ENCODE assay signal across 25 cellular contexts in the genomic region with DNA sequence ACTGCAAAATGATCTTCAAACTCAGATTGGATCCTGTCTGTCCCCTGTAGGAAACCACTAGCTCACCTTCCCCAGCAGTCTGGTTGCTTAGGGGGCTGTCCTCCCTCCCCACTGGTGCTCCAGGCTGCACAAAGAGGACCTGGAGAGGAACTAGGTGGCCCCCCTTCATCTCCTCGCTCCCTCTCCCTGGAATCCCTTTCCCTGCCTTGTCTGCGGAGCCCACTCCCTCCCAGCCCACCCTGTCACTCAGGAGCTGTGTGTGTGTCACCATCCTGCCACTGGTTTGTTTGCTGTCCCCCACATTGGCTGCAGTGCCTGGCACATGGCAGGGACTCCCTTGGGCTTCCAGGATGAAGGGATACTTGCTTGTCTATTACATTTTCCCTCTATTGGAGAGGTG. TPM values are rescaled to one million over a fixed set of nuclear protein-coding genes. Genes with fewer than 3 reads are reported as not detected.
DNase-seq lines count a peak whose midpoint lies in the region; ATAC-seq, FAIRE-seq and TF ChIP-seq lines count a peak whose summit lies in the region.
"Had no signal": no experiment of that assay in that cellular context is flagged by ENCODE, and none has a peak within 500 bp of the region (broad histone marks: within the 10 kb centered on the region; RNA-seq: fewer than 3 reads in every experiment).

No MANE protein-coding gene starts in this region.

- no peak for FAIRE-seq in small intestine (lab: Jason Lieb, UNC)
- FAIRE-seq: D721Med, H1 had no signal

- H3K27me3 ChIP-seq in small intestine (ENCODE audit: control insufficient read depth in 2 of 2, insufficient read depth in 2 of 2, low read length in 2 of 2) = no peaks in the 10 kb centered on the region

- peak overlapping the region in 1 of 2 donors; percentile 0 for H3K4me3 ChIP-seq in small intestine (ENCODE audit: low read depth in 1 of 2, low read length in 2 of 2)

- H3K9me3 Mint-ChIP-seq in activated CD4-positive, alpha-beta T cell treated with anti-CD3 and anti-CD28 coated beads, Interleukin-2, amount 10 ng/mL, durations not matched to agents 7 days and 5 days = no peaks in the 10 kb centered on the region
- H3K9me3 Mint-ChIP-seq in activated CD4-positive, alpha-beta T cell treated with anti-CD3 and anti-CD28 coated beads for 36 hours (ENCODE audit: low read depth) = no peaks in the 10 kb centered on the region
- H3K9me3 Mint-ChIP-seq: IgD-negative memory B cell had no signal

- 87 to 95% (median 90%) methylated on average over 2 of the region's 2 CpGs for WGBS in small intestine, 3 donors

- H3K4me3 Mint-ChIP-seq in activated CD4-positive, alpha-beta T cell treated with anti-CD3 and anti-CD28 coated beads, Interleukin-2, amount 10 ng/mL, durations not matched to agents 7 days and 5 days = no peak overlapping the region
- H3K4me3 Mint-ChIP-seq in activated CD4-positive, alpha-beta T cell treated with anti-CD3 and anti-CD28 coated beads for 36 hours = no peak overlapping the region
- H3K4me3 Mint-ChIP-seq: IgD-negative memory B cell had no signal

- peaks cover 6 to 7% of the 10 kb centered on the region in 2 donors for H3K36me3 ChIP-seq in small intestine (ENCODE audit: control insufficient read depth in 2 of 2, insufficient read depth in 2 of 2, low read length in 2 of 2)

- ATAC-seq in activated CD4-positive, alpha-beta T cell treated with anti-CD3 and anti-CD28 coated beads for 36 hours = no peak
- ATAC-seq: HCT116, PC-3 had no signal

- no peaks in the 10 kb centered on the region for H3K4me1 ChIP-seq in small intestine (ENCODE audit: control insufficient read depth in 2 of 2, insufficient read depth in 1 of 2, low read depth in 1 of 2, low read length in 1 of 2)

- POLR2A ChIA-PET in activated CD4-positive, alpha-beta T cell treated with anti-CD3 and anti-CD28 coated beads, Interleukin-2, amount 10 ng/mL, durations not matched to agents 7 days and 5 days (lab: Charles Lee) = no interaction called here
- POLR2A ChIA-PET in activated CD4-positive, alpha-beta T cell treated with anti-CD3 and anti-CD28 coated beads for 36 hours (lab: Charles Lee) = no interaction called here
- POLR2A ChIA-PET in GM10248 (lab: Yijun Ruan, JAX) (no interaction called here), HEK293T (lab: Yijun Ruan, JAX) (no interaction called here)

- intact Hi-C loops in activated CD4-positive, alpha-beta T cell treated with anti-CD3 and anti-CD28 coated beads for 36 hours (cut with DNase I, micrococcal nuclease) = no loop called here
- intact Hi-C loops in posterior vena cava (cut with DNase I) = no loop called here

- peak overlapping the region; percentile 60 for H3K27ac Mint-ChIP-seq in activated CD4-positive, alpha-beta T cell treated with anti-CD3 and anti-CD28 coated beads, Interleukin-2, amount 10 ng/mL, durations not matched to agents 7 days and 5 days
- no peak overlapping the region for H3K27ac Mint-ChIP-seq in activated CD4-positive, alpha-beta T cell treated with anti-CD3 and anti-CD28 coated beads for 36 hours
- H3K27ac Mint-ChIP-seq: IgD-negative memory B cell had no signal

- no peak for DNase-seq in activated CD4-positive, alpha-beta T cell treated with anti-CD3 and anti-CD28 coated beads, Interleukin-2, amount 10 ng/mL, durations not matched to agents 7 days and 5 days
- no peak for DNase-seq in activated CD4-positive, alpha-beta T cell treated with anti-CD3 and anti-CD28 coated beads for 36 hours
- peak; percentile 16 for DNase-seq in GM10248 (ENCODE audit: extremely low spot score)
- peak; percentile 4 for DNase-seq in HEK293T (ENCODE audit: extremely low spot score)
- peak; percentile 55 for DNase-seq in posterior vena cava (ENCODE audit: low spot score)
- no peak for DNase-seq in small intestine
- DNase-seq in activated CD4-positive, CD25-positive, alpha-beta regulatory T cell (lab: John Stamatoyannopoulos, UW) = no peak
- no peak for DNase-seq in NCI-H1092 treated with DMSO at 0.1 percent for 48 hours (lab: John Stamatoyannopoulos, UW)
- DNase-seq: NCI-H1105 treated with DMSO at 0.1 percent for 48 hours; NCI-H146; NCI-H1930; NCI-H2107; NCI-H446 treated with DMSO at 0.1 percent for 48 hours; NCI-H526; NCI-H82; NK-92 treated with Interleukin-12 subunit alpha and Interleukin-12 subunit beta, amount 100 ng/mL, for 24 hours; PC-3; SHP77 had no signal

- H3K9me3 ChIP-seq in small intestine (ENCODE audit: control insufficient read depth, low read depth) = no peaks in the 10 kb centered on the region

- H3K4me1 Mint-ChIP-seq in activated CD4-positive, alpha-beta T cell treated with anti-CD3 and anti-CD28 coated beads, Interleukin-2, amount 10 ng/mL, durations not matched to agents 7 days and 5 days = peaks cover 8% of the 10 kb centered on the region
- peaks cover 5% of the 10 kb centered on the region for H3K4me1 Mint-ChIP-seq in activated CD4-positive, alpha-beta T cell treated with anti-CD3 and anti-CD28 coated beads for 36 hours

- H3K36me3 Mint-ChIP-seq in activated CD4-positive, alpha-beta T cell treated with anti-CD3 and anti-CD28 coated beads, Interleukin-2, amount 10 ng/mL, durations not matched to agents 7 days and 5 days (ENCODE audit: low read depth) = peaks cover 8% of the 10 kb centered on the region
- peaks cover 7% of the 10 kb centered on the region for H3K36me3 Mint-ChIP-seq in activated CD4-positive, alpha-beta T cell treated with anti-CD3 and anti-CD28 coated beads for 36 hours (ENCODE audit: low read depth)
- H3K36me3 Mint-ChIP-seq: IgD-negative memory B cell had no signal

- no peaks in the 10 kb centered on the region for H3K27me3 Mint-ChIP-seq in activated CD4-positive, alpha-beta T cell treated with anti-CD3 and anti-CD28 coated beads, Interleukin-2, amount 10 ng/mL, durations not matched to agents 7 days and 5 days
- H3K27me3 Mint-ChIP-seq in activated CD4-positive, alpha-beta T cell treated with anti-CD3 and anti-CD28 coated beads for 36 hours = no peaks in the 10 kb centered on the region
- H3K27me3 Mint-ChIP-seq: IgD-negative memory B cell had no signal

- H3K27ac ChIP-seq in small intestine (ENCODE audit: low read depth in 1 of 2, low read length in 1 of 2) = no peak overlapping the region
- H3K27ac ChIP-seq: 22Rv1, HL-60, KMS-11 had no signal

- CTCF ChIA-PET in activated CD4-positive, alpha-beta T cell treated with anti-CD3 and anti-CD28 coated beads, Interleukin-2, amount 10 ng/mL, durations not matched to agents 7 days and 5 days (lab: Charles Lee) = interaction anchor here (1.0 kb wide), 1 partner anchor 15 kb away, joined by 3 read pairs; no protein-coding TSS in a partner anchor
- CTCF ChIA-PET in activated CD4-positive, alpha-beta T cell treated with anti-CD3 and anti-CD28 coated beads for 36 hours (lab: Charles Lee) = no interaction called here
- CTCF ChIA-PET in GM10248 (lab: Yijun Ruan, JAX) (no interaction called here), HEK293T (lab: Yijun Ruan, JAX) (no interaction called here)

- no peak for TF ChIP-seq CTCF in GM10248 (IDR thresholded peaks at IDR 0.05; ENCODE audit: control extremely low read depth, extremely low read depth, low read depth, missing control alignments)

TF ChIP-seq in HEK293T, 16 proteins besides CTCF, POLR2A, EP300 and RAD21:
- TF ChIP-seq TARDBP (IDR thresholded peaks at IDR 0.05) (no peak), FOXA1 (IDR thresholded peaks at IDR 0.05) (no peak), FOXM1 (IDR thresholded peaks at IDR 0.05; ENCODE audit: borderline replicate concordance) (no peak), ARNT (IDR thresholded peaks at IDR 0.05) (no peak), CTBP1 (IDR thresholded peaks at IDR 0.05; ENCODE audit: borderline replicate concordance) (no peak), SP1 (IDR thresholded peaks at IDR 0.05) (no peak), ELF4 (IDR thresholded peaks at IDR 0.05) (no peak), HDGF (IDR thresholded peaks at IDR 0.05; ENCODE audit: borderline replicate concordance) (no peak), ZNF384 (IDR thresholded peaks at IDR 0.05) (no peak), L3MBTL2 (conservative IDR thresholded peaks at IDR 0.05) (no peak), SUZ12 (IDR thresholded peaks at IDR 0.05) (no peak), BHLHE40 (IDR thresholded peaks at IDR 0.05; ENCODE audit: borderline replicate concordance) (no peak), NFRKB (IDR thresholded peaks at IDR 0.05) (no peak), FOXK2 (IDR thresholded peaks at IDR 0.05) (no peak), LEF1 (IDR thresholded peaks at IDR 0.05; ENCODE audit: borderline replicate concordance) (no peak)
- TF ChIP-seq, protein P1, sequence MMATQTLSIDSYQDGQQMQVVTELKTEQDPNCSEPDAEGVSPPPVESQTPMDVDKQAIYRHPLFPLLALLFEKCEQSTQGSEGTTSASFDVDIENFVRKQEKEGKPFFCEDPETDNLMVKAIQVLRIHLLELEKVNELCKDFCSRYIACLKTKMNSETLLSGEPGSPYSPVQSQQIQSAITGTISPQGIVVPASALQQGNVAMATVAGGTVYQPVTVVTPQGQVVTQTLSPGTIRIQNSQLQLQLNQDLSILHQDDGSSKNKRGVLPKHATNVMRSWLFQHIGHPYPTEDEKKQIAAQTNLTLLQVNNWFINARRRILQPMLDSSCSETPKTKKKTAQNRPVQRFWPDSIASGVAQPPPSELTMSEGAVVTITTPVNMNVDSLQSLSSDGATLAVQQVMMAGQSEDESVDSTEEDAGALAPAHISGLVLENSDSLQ (IDR thresholded peaks at IDR 0.05) = no peak
TF ChIP-seq in HEK293T: peak in this region for 0.

RNA-seq across cellular contexts. Expression of a gene that starts 35.5 kb away (rescaled TPM):
- total RNA-seq in activated CD4-positive, alpha-beta T cell treated with anti-CD3 and anti-CD28 coated beads, Interleukin-2, amount 10 ng/mL, durations not matched to agents 7 days and 5 days = 100 to 1,000 TPM in 1 of 2 experiments, 10 to 100 TPM in 1; 98.6 to 100 TPM
- 100 to 1,000 TPM in 1 of 2 experiments, 10 to 100 TPM in 1; 82.8 to 106 TPM for total RNA-seq in activated CD4-positive, alpha-beta T cell treated with anti-CD3 and anti-CD28 coated beads for 36 hours
- 10 to 100 TPM; 52.2 to 67.1 TPM for total RNA-seq in posterior vena cava
- 10 to 100 TPM; 18.9 to 43.5 (median 31.8) TPM for polyA plus RNA-seq in small intestine

Comparison
In these comparisons a context has a peak if more than half of its experiments do, and no peak if none do; other contexts are left out.
1. DNase-seq: peak in GM10248 (single experiment), HEK293T (single experiment) and posterior vena cava (single experiment); none in activated CD4-positive, alpha-beta T cell treated with anti-CD3 and anti-CD28 coated beads, Interleukin-2, amount 10 ng/mL, durations not matched to agents 7 days and 5 days (single experiment), activated CD4-positive, alpha-beta T cell treated with anti-CD3 and anti-CD28 coated beads for 36 hours (single experiment), small intestine (single experiment), activated CD4-positive, CD25-positive, alpha-beta regulatory T cell (0 of 4) and NCI-H1092 treated with DMSO at 0.1 percent for 48 hours (single experiment).